In genomic region chr11:43511959-43512358, GRCh38 we compare ENCODE assay signal across 2 cellular contexts.
A peak's percentile ranks its signal among the peaks of the same experiment; 100 is the strongest.
TF ChIP-seq lines count a peak whose summit lies in the region.

No MANE protein-coding gene starts in this region.

TF ChIP-seq in HepG2, 621 proteins besides CTCF, POLR2A, EP300 and RAD21:
- TF ChIP-seq SNRNP70 (IDR thresholded peaks at IDR 0.05; ENCODE audit: low read depth, low read length) (no peak), MNT (IDR thresholded peaks at IDR 0.05) (0 out of 2 replicates have a peak, but pooled peaks have one; percentile 26), ZNF143 (CRISPR knock-in tag; IDR thresholded peaks at IDR 0.05) (0 out of 2 replicates have a peak, but pooled peaks have one; percentile 29)
TF ChIP-seq in HepG2: peak in this region for 2.

TF ChIP-seq in H1, 55 proteins besides CTCF, POLR2A, EP300 and RAD21:
- TF ChIP-seq CHD1 (IDR thresholded peaks at IDR 0.05; ENCODE audit: low read depth, low read length) (no peak), CHD2 (IDR thresholded peaks at IDR 0.05; ENCODE audit: low read length) (no peak), BACH1 (IDR thresholded peaks at IDR 0.05; ENCODE audit: low read length) (no peak), TBP (IDR thresholded peaks at IDR 0.05; ENCODE audit: low read depth, low read length) (no peak), RNF2 (IDR thresholded peaks at IDR 0.05; ENCODE audit: borderline replicate concordance, low read depth, low read length, missing control alignments, poor library complexity, severe bottlenecking) (no peak)
